31 cellular contexts compared by ENCODE assay signal in the genomic region with DNA sequence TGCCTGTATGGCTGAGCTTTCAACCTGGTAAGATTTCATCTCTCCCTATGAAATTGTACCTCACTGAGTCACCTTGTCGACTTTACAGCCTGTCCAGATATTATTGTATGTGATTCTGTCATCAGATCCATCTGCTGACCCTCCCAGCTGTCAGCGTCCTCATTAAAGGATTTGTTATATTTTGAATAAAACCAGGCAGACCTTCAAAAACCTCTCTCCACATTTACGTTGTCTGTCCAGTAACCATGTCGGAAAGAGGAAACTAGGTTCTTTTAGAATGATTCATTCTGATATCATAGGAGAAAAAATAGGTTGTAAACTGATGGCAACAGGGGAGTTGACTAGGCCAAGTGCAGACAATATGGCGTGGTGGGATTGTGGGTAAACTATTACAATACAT. TPM values are rescaled to one million over a fixed set of nuclear protein-coding genes. Genes with fewer than 3 reads are reported as not detected.
DNase-seq lines count a peak whose midpoint lies in the region; FAIRE-seq and TF ChIP-seq lines count a peak whose summit lies in the region.
"Had no signal": no experiment of that assay in that cellular context is flagged by ENCODE, and none has a peak within 500 bp of the region (broad histone marks: within the 10 kb centered on the region; RNA-seq: fewer than 3 reads in every experiment).

No MANE protein-coding gene starts in this region.

- TF ChIP-seq POLR2A in breast epithelium (IDR thresholded peaks at IDR 0.05) (no peak), GM12892 (IDR thresholded peaks at IDR 0.05; ENCODE audit: low read depth, low read length) (no peak)

- peaks cover 5% of the 10 kb centered on the region for H3K4me1 Mint-ChIP-seq in MCF 10A (ENCODE audit: insufficient read depth, unreplicated experiment)
- H3K4me1 Mint-ChIP-seq: CD14-positive monocyte; immature natural killer cell; stimulated activated naive B cell treated with anti-CD40 and anti-IgM and Interleukin-4, amounts not matched to agents 10 μg/mL and 1 μg/mL and 100 μg/mL, for 72 hours had no signal

- TF ChIP-seq CTCF in MCF 10A (IDR thresholded peaks at IDR 0.05; ENCODE audit: unreplicated experiment), result no peak
- TF ChIP-seq CTCF in breast epithelium (IDR thresholded peaks at IDR 0.05), result no peak
- TF ChIP-seq CTCF in epithelial cell of esophagus (IDR thresholded peaks at IDR 0.05; ENCODE audit: insufficient read depth, low read depth, low read length, missing control alignments), result no peak

- no peak overlapping the region for H3K4me3 Mint-ChIP-seq in MCF 10A (ENCODE audit: unreplicated experiment)
- H3K4me3 Mint-ChIP-seq: activated naive CD8-positive, alpha-beta T cell treated with anti-CD3 and anti-CD28 coated beads, Interleukin-2, amount 10 ng/mL, durations not matched to agents 7 days and 5 days; activated T-cell treated with anti-CD3 and anti-CD28 coated beads, Interleukin-2, amount 50 U/mL, for 24 hours; CD14-positive monocyte; immature natural killer cell; natural killer cell treated with Interleukin-12 subunit alpha and Interleukin-12 subunit beta and Interleukin-15 and Interleukin-18, amount 100 ng/mL, for 72 hours; stimulated activated naive B cell treated with anti-CD40 and anti-IgM and Interleukin-4, amounts not matched to agents 10 μg/mL and 1 μg/mL and 100 μg/mL, for 72 hours had no signal

- no peak overlapping the region for H3K27ac ChIP-seq in breast epithelium
- H3K27ac ChIP-seq: HL-60, KMS-11, SK-N-MC had no signal

- no TSS peak for BruUV-seq in MCF 10A (replicated peaks; lab: Mats Ljungman, UMichigan)

- H3K27ac Mint-ChIP-seq in MCF 10A (ENCODE audit: low read depth, unreplicated experiment), result peak overlapping the region; percentile 52
- H3K27ac Mint-ChIP-seq: activated naive CD8-positive, alpha-beta T cell treated with anti-CD3 and anti-CD28 coated beads, Interleukin-2, amount 10 ng/mL, durations not matched to agents 7 days and 5 days; activated T-cell treated with anti-CD3 and anti-CD28 coated beads, Interleukin-2, amount 50 U/mL, for 24 hours; CD14-positive monocyte; immature natural killer cell; natural killer cell treated with Interleukin-12 subunit alpha and Interleukin-12 subunit beta and Interleukin-15 and Interleukin-18, amount 100 ng/mL, for 72 hours; stimulated activated naive B cell treated with anti-CD40 and anti-IgM and Interleukin-4, amounts not matched to agents 10 μg/mL and 1 μg/mL and 100 μg/mL, for 72 hours had no signal

- FAIRE-seq in RCC 7860 (lab: Jason Lieb, UNC), result no peak
- FAIRE-seq in GM12892 (lab: Jason Lieb, UNC), result no peak
- FAIRE-seq: endometrium, H54 had no signal

- CTCF ChIA-PET in MCF 10A (lab: Yijun Ruan, JAX), result interaction anchor here (0.6 to 1.1 kb wide), 4 partner anchors 8 to 347 kb away, joined by 3 to 7 read pairs (median 4); no protein-coding TSS in a partner anchor

- H3K36me3 ChIP-seq in breast epithelium, result no peaks in the 10 kb centered on the region
- H3K36me3 ChIP-seq in MG63, result no peaks in the 10 kb centered on the region

- no peaks in the 10 kb centered on the region for H3K9me3 Mint-ChIP-seq in MCF 10A (ENCODE audit: unreplicated experiment)
- H3K9me3 Mint-ChIP-seq: activated naive CD8-positive, alpha-beta T cell treated with anti-CD3 and anti-CD28 coated beads, Interleukin-2, amount 10 ng/mL, durations not matched to agents 7 days and 5 days; activated T-cell treated with anti-CD3 and anti-CD28 coated beads, Interleukin-2, amount 50 U/mL, for 24 hours; CD14-positive monocyte; immature natural killer cell; natural killer cell treated with Interleukin-12 subunit alpha and Interleukin-12 subunit beta and Interleukin-15 and Interleukin-18, amount 100 ng/mL, for 72 hours; stimulated activated naive B cell treated with anti-CD40 and anti-IgM and Interleukin-4, amounts not matched to agents 10 μg/mL and 1 μg/mL and 100 μg/mL, for 72 hours had no signal

- H3K36me3 Mint-ChIP-seq in MCF 10A (ENCODE audit: insufficient read depth, unreplicated experiment), result no peaks in the 10 kb centered on the region
- H3K36me3 Mint-ChIP-seq: activated naive CD8-positive, alpha-beta T cell treated with anti-CD3 and anti-CD28 coated beads, Interleukin-2, amount 10 ng/mL, durations not matched to agents 7 days and 5 days; CD14-positive monocyte; immature natural killer cell; natural killer cell treated with Interleukin-12 subunit alpha and Interleukin-12 subunit beta and Interleukin-15 and Interleukin-18, amount 100 ng/mL, for 72 hours had no signal

- H3K27me3 ChIP-seq in breast epithelium (no peaks in the 10 kb centered on the region), MG63 (no peaks in the 10 kb centered on the region)

- no peaks in the 10 kb centered on the region for H3K4me1 ChIP-seq in breast epithelium

- intact Hi-C loops in MCF 10A (cut with micrococcal nuclease), result loop anchor here (5.0 to 10.0 kb wide), 4 partner anchors 52 to 632 kb away; no protein-coding TSS in a partner anchor
- intact Hi-C loops in breast epithelium (cut with DNase I; ENCODE audit: low total_unique reads), result no loop called here

- H3K4me3 ChIP-seq in breast epithelium (no peak overlapping the region), epithelial cell of esophagus (ENCODE audit: low read length) (no peak overlapping the region), MG63 (no peak overlapping the region)
- H3K4me3 ChIP-seq: mucosa of descending colon, SK-N-MC had no signal

- no peaks in the 10 kb centered on the region for H3K9me3 ChIP-seq in breast epithelium
- no peaks in the 10 kb centered on the region for H3K9me3 ChIP-seq in MG63
- H3K9me3 ChIP-seq: mucosa of descending colon had no signal

- DNase-seq in MCF 10A (ENCODE audit: unreplicated experiment) (no peak), breast epithelium (ENCODE audit: low spot score in 2 of 2) (no peak), RPMI7951 (ENCODE audit: low read depth) (peak; percentile 44), epithelial cell of esophagus (ENCODE audit: low read depth) (peak; percentile 55), RCC 7860 (ENCODE audit: low spot score) (no peak), MG63 (no peak), GM12892 (ENCODE audit: insufficient read length) (no peak), T-helper 1 cell (no peak)
- DNase-seq: activated CD4-positive, CD25-positive, alpha-beta regulatory T cell; activated gamma-delta T cell; activated naive CD8-positive, alpha-beta T cell treated with anti-CD3 and anti-CD28 coated beads, Interleukin-2, amount 10 ng/mL, durations not matched to agents 7 days and 5 days; activated T-cell treated with anti-CD3 and anti-CD28 coated beads, Interleukin-2, amount 50 U/mL, for 24 hours; Calu3; cerebellar nuclear complex; hypothalamus; immature natural killer cell; mammary epithelial cell; mucosa of descending colon; NCI-H1048; NCI-H1694; NCI-H446; NCI-H774; occipital lobe; stimulated activated naive B cell treated with anti-CD40 and anti-IgM and Interleukin-4, amounts not matched to agents 10 μg/mL and 1 μg/mL and 100 μg/mL, for 72 hours had no signal

- POLR2A ChIA-PET in MCF 10A (lab: Yijun Ruan, JAX), result no interaction called here

- no peaks in the 10 kb centered on the region for H3K27me3 Mint-ChIP-seq in MCF 10A (ENCODE audit: insufficient read depth, unreplicated experiment)
- H3K27me3 Mint-ChIP-seq: activated naive CD8-positive, alpha-beta T cell treated with anti-CD3 and anti-CD28 coated beads, Interleukin-2, amount 10 ng/mL, durations not matched to agents 7 days and 5 days; activated T-cell treated with anti-CD3 and anti-CD28 coated beads, Interleukin-2, amount 50 U/mL, for 24 hours; natural killer cell treated with Interleukin-12 subunit alpha and Interleukin-12 subunit beta and Interleukin-15 and Interleukin-18, amount 100 ng/mL, for 72 hours; stimulated activated naive B cell treated with anti-CD40 and anti-IgM and Interleukin-4, amounts not matched to agents 10 μg/mL and 1 μg/mL and 100 μg/mL, for 72 hours had no signal

RNA-seq across cellular contexts. Expression of a gene that starts 38.5 kb away (rescaled TPM):
- total RNA-seq in MCF 10A (2022) (9.1 and 9.8 TPM in 2 replicates), breast epithelium (10 to 100 TPM; 15.2 to 22.2 (median 19.0) TPM)
- total RNA-seq in RPMI7951 (2014; rRNA removed; shearing (Covaris generic)), result 17.4 and 19.5 TPM in 2 replicates
- total RNA-seq in MG63 (2014; rRNA removed; shearing (Covaris generic); ENCODE audit: low replicate concordance), result 6.6 and 6.8 TPM in 2 replicates
- 13.1 TPM for polyA plus RNA-seq in GM12892 (2012; ENCODE audit: missing spikeins)

Comparison
In these comparisons a context has a peak if more than half of its experiments do, and no peak if none do; other contexts are left out.
1. DNase-seq: peak in RPMI7951 (single experiment) and epithelial cell of esophagus (single experiment); none in MCF 10A (single experiment), breast epithelium (0 of 2), RCC 7860 (single experiment), MG63 (single experiment), GM12892 (single experiment) and T-helper 1 cell (0 of 5).